ENCODE assay signal across 1 cellular context in the genomic region with DNA sequence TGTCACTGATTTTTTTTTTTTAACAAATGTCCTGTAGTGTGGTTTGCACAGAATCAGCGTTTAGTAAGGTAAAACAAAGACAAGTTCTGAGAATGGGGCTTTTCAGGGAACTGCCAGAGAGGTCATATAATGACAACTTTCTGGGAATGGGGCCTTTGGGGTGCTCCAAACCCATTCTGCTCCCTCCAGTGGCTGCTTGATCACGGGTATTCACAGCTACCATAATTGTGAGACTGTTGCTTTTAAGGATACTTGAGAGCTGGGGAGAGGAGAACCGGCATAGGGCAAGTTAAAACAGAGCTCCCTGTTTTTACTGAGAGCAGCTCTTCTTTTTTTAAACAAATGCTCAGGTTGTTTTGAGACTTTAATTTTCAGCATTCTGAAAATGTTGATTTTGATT.
TF ChIP-seq lines count a peak whose summit lies in the region.

No MANE protein-coding gene starts in this region.

TF ChIP-seq in WTC11, 78 proteins besides CTCF, POLR2A, EP300 and RAD21 (continued from another document):
- TF ChIP-seq ZNF121 (CRISPR knock-in tag; IDR thresholded peaks at IDR 0.05) (no peak), IRF2 (CRISPR knock-in tag; IDR thresholded peaks at IDR 0.05; ENCODE audit: borderline replicate concordance, low read depth) (no peak), CREM (CRISPR knock-in tag; IDR thresholded peaks at IDR 0.05) (no peak), SP1 (CRISPR knock-in tag; conservative IDR thresholded peaks at IDR 0.05) (no peak), NR3C1 (CRISPR knock-in tag; conservative IDR thresholded peaks at IDR 0.05; ENCODE audit: low read depth) (no peak), NFE2L1 (CRISPR knock-in tag; IDR thresholded peaks at IDR 0.05) (no peak), JUN (CRISPR knock-in tag; IDR thresholded peaks at IDR 0.05) (no peak), TEAD1 (CRISPR knock-in tag; IDR thresholded peaks at IDR 0.05) (no peak), ZNF396 (CRISPR knock-in tag; IDR thresholded peaks at IDR 0.05; ENCODE audit: borderline replicate concordance) (no peak), OVOL2 (CRISPR knock-in tag; IDR thresholded peaks at IDR 0.05; ENCODE audit: borderline replicate concordance) (no peak)
- TF ChIP-seq, protein P1, sequence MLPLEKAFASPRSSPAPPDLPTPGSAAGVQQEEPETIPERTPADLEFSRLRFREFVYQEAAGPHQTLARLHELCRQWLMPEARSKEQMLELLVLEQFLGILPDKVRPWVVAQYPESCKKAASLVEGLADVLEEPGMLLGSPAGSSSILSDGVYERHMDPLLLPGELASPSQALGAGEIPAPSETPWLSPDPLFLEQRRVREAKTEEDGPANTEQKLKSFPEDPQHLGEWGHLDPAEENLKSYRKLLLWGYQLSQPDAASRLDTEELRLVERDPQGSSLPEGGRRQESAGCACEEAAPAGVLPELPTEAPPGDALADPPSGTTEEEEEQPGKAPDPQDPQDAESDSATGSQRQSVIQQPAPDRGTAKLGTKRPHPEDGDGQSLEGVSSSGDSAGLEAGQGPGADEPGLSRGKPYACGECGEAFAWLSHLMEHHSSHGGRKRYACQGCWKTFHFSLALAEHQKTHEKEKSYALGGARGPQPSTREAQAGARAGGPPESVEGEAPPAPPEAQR (CRISPR knock-in tag; IDR thresholded peaks at IDR 0.05), result no peak
- TF ChIP-seq, protein P2, sequence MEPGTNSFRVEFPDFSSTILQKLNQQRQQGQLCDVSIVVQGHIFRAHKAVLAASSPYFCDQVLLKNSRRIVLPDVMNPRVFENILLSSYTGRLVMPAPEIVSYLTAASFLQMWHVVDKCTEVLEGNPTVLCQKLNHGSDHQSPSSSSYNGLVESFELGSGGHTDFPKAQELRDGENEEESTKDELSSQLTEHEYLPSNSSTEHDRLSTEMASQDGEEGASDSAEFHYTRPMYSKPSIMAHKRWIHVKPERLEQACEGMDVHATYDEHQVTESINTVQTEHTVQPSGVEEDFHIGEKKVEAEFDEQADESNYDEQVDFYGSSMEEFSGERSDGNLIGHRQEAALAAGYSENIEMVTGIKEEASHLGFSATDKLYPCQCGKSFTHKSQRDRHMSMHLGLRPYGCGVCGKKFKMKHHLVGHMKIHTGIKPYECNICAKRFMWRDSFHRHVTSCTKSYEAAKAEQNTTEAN (CRISPR knock-in tag; IDR thresholded peaks at IDR 0.05), result no peak
- TF ChIP-seq, protein P3, sequence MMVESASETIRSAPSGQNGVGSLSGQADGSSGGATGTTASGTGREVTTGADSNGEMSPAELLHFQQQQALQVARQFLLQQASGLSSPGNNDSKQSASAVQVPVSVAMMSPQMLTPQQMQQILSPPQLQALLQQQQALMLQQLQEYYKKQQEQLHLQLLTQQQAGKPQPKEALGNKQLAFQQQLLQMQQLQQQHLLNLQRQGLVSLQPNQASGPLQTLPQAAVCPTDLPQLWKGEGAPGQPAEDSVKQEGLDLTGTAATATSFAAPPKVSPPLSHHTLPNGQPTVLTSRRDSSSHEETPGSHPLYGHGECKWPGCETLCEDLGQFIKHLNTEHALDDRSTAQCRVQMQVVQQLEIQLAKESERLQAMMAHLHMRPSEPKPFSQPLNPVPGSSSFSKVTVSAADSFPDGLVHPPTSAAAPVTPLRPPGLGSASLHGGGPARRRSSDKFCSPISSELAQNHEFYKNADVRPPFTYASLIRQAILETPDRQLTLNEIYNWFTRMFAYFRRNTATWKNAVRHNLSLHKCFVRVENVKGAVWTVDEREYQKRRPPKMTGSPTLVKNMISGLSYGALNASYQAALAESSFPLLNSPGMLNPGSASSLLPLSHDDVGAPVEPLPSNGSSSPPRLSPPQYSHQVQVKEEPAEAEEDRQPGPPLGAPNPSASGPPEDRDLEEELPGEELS (CRISPR knock-in tag; IDR thresholded peaks at IDR 0.05), result no peak
- TF ChIP-seq, protein P4, sequence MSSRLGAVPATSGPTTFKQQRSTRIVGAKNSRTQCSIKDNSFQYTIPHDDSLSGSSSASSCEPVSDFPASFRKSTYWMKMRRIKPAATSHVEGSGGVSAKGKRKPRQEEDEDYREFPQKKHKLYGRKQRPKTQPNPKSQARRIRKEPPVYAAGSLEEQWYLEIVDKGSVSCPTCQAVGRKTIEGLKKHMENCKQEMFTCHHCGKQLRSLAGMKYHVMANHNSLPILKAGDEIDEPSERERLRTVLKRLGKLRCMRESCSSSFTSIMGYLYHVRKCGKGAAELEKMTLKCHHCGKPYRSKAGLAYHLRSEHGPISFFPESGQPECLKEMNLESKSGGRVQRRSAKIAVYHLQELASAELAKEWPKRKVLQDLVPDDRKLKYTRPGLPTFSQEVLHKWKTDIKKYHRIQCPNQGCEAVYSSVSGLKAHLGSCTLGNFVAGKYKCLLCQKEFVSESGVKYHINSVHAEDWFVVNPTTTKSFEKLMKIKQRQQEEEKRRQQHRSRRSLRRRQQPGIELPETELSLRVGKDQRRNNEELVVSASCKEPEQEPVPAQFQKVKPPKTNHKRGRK (CRISPR knock-in tag; IDR thresholded peaks at IDR 0.05; ENCODE audit: borderline replicate concordance), result no peak
- TF ChIP-seq, protein P5, sequence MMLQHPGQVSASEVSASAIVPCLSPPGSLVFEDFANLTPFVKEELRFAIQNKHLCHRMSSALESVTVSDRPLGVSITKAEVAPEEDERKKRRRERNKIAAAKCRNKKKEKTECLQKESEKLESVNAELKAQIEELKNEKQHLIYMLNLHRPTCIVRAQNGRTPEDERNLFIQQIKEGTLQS (CRISPR knock-in tag; conservative IDR thresholded peaks at IDR 0.05), result no peak
